Comparison of ENCODE assay signal across 9 cellular contexts in genomic region chr12:53973093-53974042, GRCh38. TPM values are rescaled to one million over a fixed set of nuclear protein-coding genes. Genes with fewer than 3 reads are reported as not detected.
DNase-seq lines count a peak whose midpoint lies in the region; ATAC-seq and TF ChIP-seq lines count a peak whose summit lies in the region.
"Had no signal": no experiment of that assay in that cellular context is flagged by ENCODE, and none has a peak within 500 bp of the region (broad histone marks: within the 10 kb centered on the region; RNA-seq: fewer than 3 reads in every experiment).

HOXC11 (plus strand) TSS chr12:53973126; CDS start chr12:53973242, 116 bp downstream.

- peak within 1 kb of the TSS; percentile 30 to 68 for H3K4me3 Mint-ChIP-seq in H9
- peak within 1 kb of the TSS; percentile 53 for H3K4me3 Mint-ChIP-seq in activated naive CD8-positive, alpha-beta T cell treated with anti-CD3 and anti-CD28 coated beads, Interleukin-2, amount 50 U/mL, for 24 hours

- no peak within 1 kb of the TSS for H2AK5ac ChIP-seq in H9 (ENCODE audit: insufficient read length, low read length)

- H3K56ac ChIP-seq in H9 (ENCODE audit: insufficient read length, low read depth, low read length): no peak within 1 kb of the TSS

- H3K23me2 ChIP-seq in H9 (ENCODE audit: insufficient read length, low read depth, low read length, poor library complexity, severe bottlenecking): no peaks in the 10 kb centered on the region

- no peak within 1 kb of the TSS for H3T11ph ChIP-seq in H9 (ENCODE audit: low read length)

- H2BK12ac ChIP-seq in H9 (ENCODE audit: insufficient read length, low read depth, low read length): no peak within 1 kb of the TSS

- H3K4me1 Mint-ChIP-seq in H9: peaks cover 14 to 21% of the 10 kb centered on the region in 2 experiments
- peaks cover 14% of the 10 kb centered on the region for H3K4me1 Mint-ChIP-seq in activated naive CD8-positive, alpha-beta T cell treated with anti-CD3 and anti-CD28 coated beads, Interleukin-2, amount 50 U/mL, for 24 hours

- no peak for DNase-seq in AG04449 (ENCODE audit: low read depth, low spot score)
- DNase-seq in H9: peak; percentile 74
- DNase-seq in activated naive CD8-positive, alpha-beta T cell treated with anti-CD3 and anti-CD28 coated beads, Interleukin-2, amount 50 U/mL, for 24 hours: no peak
- DNase-seq in hepatic stellate cell (ENCODE audit: low spot score): no peak
- no peak for DNase-seq in SIG-M5 (lab: John Stamatoyannopoulos, UW)
- DNase-seq: stimulated activated CD4-positive, alpha-beta T cell treated with anti-CD3 and anti-CD28 coated beads, Interleukin-1b, Interleukin-23, amount 100 ng/mL, for 48 hours had no signal

- H3K36me3 Mint-ChIP-seq in H9 (ENCODE audit: insufficient read depth in 1 of 3, low read depth in 3 of 3): peaks cover 0 to 8% (median 3%) of the 10 kb centered on the region in 3 experiments; a peak in 3 of 7 replicates
- H3K36me3 Mint-ChIP-seq in activated naive CD8-positive, alpha-beta T cell treated with anti-CD3 and anti-CD28 coated beads, Interleukin-2, amount 50 U/mL, for 24 hours (ENCODE audit: low read depth): peaks cover 3% of the 10 kb centered on the region

- H3K27ac ChIP-seq in H9 (ENCODE audit: insufficient read length, low read depth, low read length) (no peak within 1 kb of the TSS), muscle layer of colon (ENCODE audit: low read depth, low read length) (no peak within 1 kb of the TSS)

- H3K79me2 ChIP-seq in H9 (ENCODE audit: insufficient read depth, low read length): no peaks in the 10 kb centered on the region

- no peak within 1 kb of the TSS for H2BK5ac ChIP-seq in H9 (ENCODE audit: insufficient read length, low read length)

- no CpG with 5 or more reads among the region's 80 CpGs for WGBS in H9 (ENCODE audit: extremely low coverage, insufficient read length, low lambda C conversion rate)

- no peak within 1 kb of the TSS for H4K91ac ChIP-seq in H9 (ENCODE audit: insufficient read length, low read depth, low read length)

- no peak within 1 kb of the TSS for H2BK20ac ChIP-seq in H9 (ENCODE audit: low read depth, low read length, poor library complexity, severe bottlenecking)

- no peak for ATAC-seq in activated naive CD8-positive, alpha-beta T cell treated with anti-CD3 and anti-CD28 coated beads, Interleukin-2, amount 50 U/mL, for 24 hours
- ATAC-seq in GM21717 (IDR thresholded peaks at IDR 0.05; ENCODE audit: unreplicated experiment) (no peak), HG02759 (IDR thresholded peaks at IDR 0.05; ENCODE audit: unreplicated experiment) (no peak)

- no peak within 1 kb of the TSS for H3K4ac ChIP-seq in H9 (ENCODE audit: low read depth, low read length)

- no peaks in the 10 kb centered on the region for H3K9me3 ChIP-seq in H9 (ENCODE audit: control insufficient read depth, low read depth, low read length)
- no peaks in the 10 kb centered on the region for H3K9me3 ChIP-seq in muscle layer of colon (ENCODE audit: low read length)

- no peak within 1 kb of the TSS for H3K18ac ChIP-seq in H9 (ENCODE audit: insufficient read length, low read depth, low read length)

- peaks cover 99% of the 10 kb centered on the region for H3K27me3 ChIP-seq in H9 (ENCODE audit: insufficient read depth, low read length)
- H3K27me3 ChIP-seq in muscle layer of colon (ENCODE audit: control insufficient read depth in 1 of 2, insufficient read depth in 2 of 2, low read length in 2 of 2): peaks cover 53 to 97% of the 10 kb centered on the region in 2 donors

- H3K79me1 ChIP-seq in H9 (ENCODE audit: insufficient read depth, low read depth, low read length, poor library complexity, severe bottlenecking): no peaks in the 10 kb centered on the region

- TF ChIP-seq CTCF in AG04449 (IDR thresholded peaks at IDR 0.05; ENCODE audit: insufficient read depth, low read length, missing control alignments) (no peak), H9 (conservative IDR thresholded peaks at IDR 0.05) (no peak)

- H4K20me1 ChIP-seq in H9 (ENCODE audit: control insufficient read depth, insufficient read depth, insufficient read length): no peaks in the 10 kb centered on the region

- no peak within 1 kb of the TSS; the same call in 1 of the 2 replicates for H2BK15ac ChIP-seq in H9 (ENCODE audit: low read depth, low read length)

- no peak within 1 kb of the TSS for H4K5ac ChIP-seq in H9 (ENCODE audit: insufficient read length, low read depth, low read length)

- H3K14ac ChIP-seq in H9 (ENCODE audit: insufficient read depth, low read length): no peak within 1 kb of the TSS

- no peak within 1 kb of the TSS for H2AFZ ChIP-seq in H9 (ENCODE audit: low read length)

- CTCF ChIA-PET in AG04449 (lab: Yijun Ruan, JAX): interaction anchor here (0.8 to 1.4 kb wide), 4 partner anchors 12 to 241 kb away, joined by 3 read pairs; partner anchors contain the start of gene HOXC10

- H3K23ac ChIP-seq in H9 (ENCODE audit: insufficient read length, low read depth, low read length): no peak within 1 kb of the TSS

- POLR2A ChIA-PET in AG04449 (lab: Yijun Ruan, JAX): interaction anchor here (0.6 to 1.1 kb wide), 3 partner anchors 8 to 232 kb away, joined by 3 to 10 read pairs (median 3); no protein-coding TSS in a partner anchor

- H2BK120ac ChIP-seq in H9 (ENCODE audit: low read depth, low read length, poor library complexity, severe bottlenecking): no peak within 1 kb of the TSS

- no peaks in the 10 kb centered on the region for H3K4me1 ChIP-seq in H9 (ENCODE audit: insufficient read depth, low read length)
- no peaks in the 10 kb centered on the region for H3K4me1 ChIP-seq in muscle layer of colon (ENCODE audit: insufficient read depth, low read length)

- H4K8ac ChIP-seq in H9 (replicated peaks; ENCODE audit: insufficient read length, low read depth, low read length): no peak within 1 kb of the TSS

- peaks cover 100% of the 10 kb centered on the region for H3K27me3 Mint-ChIP-seq in H9 (ENCODE audit: low read depth)
- peaks cover 88% of the 10 kb centered on the region for H3K27me3 Mint-ChIP-seq in activated naive CD8-positive, alpha-beta T cell treated with anti-CD3 and anti-CD28 coated beads, Interleukin-2, amount 50 U/mL, for 24 hours

- H3K9ac ChIP-seq in H9 (ENCODE audit: extremely low read depth, insufficient read length, low read length) (no peak within 1 kb of the TSS), muscle layer of colon (ENCODE audit: low read length) (no peak within 1 kb of the TSS)

- H3K4me3 ChIP-seq in AG04449 (ENCODE audit: low read depth, low read length) (peak within 1 kb of the TSS; percentile 76), muscle layer of colon (ENCODE audit: low read depth in 1 of 2, low read length in 2 of 2) (peak within 1 kb of the TSS; percentile 25 to 32)

- H3K27ac Mint-ChIP-seq in H9: no peak within 1 kb of the TSS
- H3K27ac Mint-ChIP-seq in activated naive CD8-positive, alpha-beta T cell treated with anti-CD3 and anti-CD28 coated beads, Interleukin-2, amount 50 U/mL, for 24 hours: no peak within 1 kb of the TSS

- no peaks in the 10 kb centered on the region for H3K36me3 ChIP-seq in muscle layer of colon (ENCODE audit: insufficient read depth, low read length)

- H3K9me3 Mint-ChIP-seq in H9: peaks cover 6 to 14% of the 10 kb centered on the region in 2 experiments
- no peaks in the 10 kb centered on the region for H3K9me3 Mint-ChIP-seq in activated naive CD8-positive, alpha-beta T cell treated with anti-CD3 and anti-CD28 coated beads, Interleukin-2, amount 50 U/mL, for 24 hours

- H3K4me2 ChIP-seq in H9 (ENCODE audit: insufficient read depth, insufficient read length, low read length): peak within 1 kb of the TSS; percentile 10

RNA-seq across cellular contexts. Expression of gene HOXC11, which starts in this region (rescaled TPM):
- not detected in 2 replicates for total RNA-seq in H9 (2021)

Comparison
In these comparisons a context has a peak if more than half of its experiments do, and no peak if none do; other contexts are left out.
1. Peak in DNase-seq and H3K4me2 ChIP-seq in H9; RNA of the gene not detected or under 1 TPM.